Comparison of ENCODE assay signal across 1 cellular context in genomic region chr6:168700880-168701279, GRCh38.
TF ChIP-seq lines count a peak whose summit lies in the region.

No MANE protein-coding gene starts in this region.

TF ChIP-seq in H1, 55 proteins besides CTCF, POLR2A, EP300 and RAD21 (continued from another document):
- no peak for TF ChIP-seq USF2 (IDR thresholded peaks at IDR 0.05; ENCODE audit: low read length)
- no peak for TF ChIP-seq NANOG (IDR thresholded peaks at IDR 0.05; ENCODE audit: insufficient read depth, low read depth, low read length, poor library complexity, severe bottlenecking)
- TF ChIP-seq, protein P1, sequence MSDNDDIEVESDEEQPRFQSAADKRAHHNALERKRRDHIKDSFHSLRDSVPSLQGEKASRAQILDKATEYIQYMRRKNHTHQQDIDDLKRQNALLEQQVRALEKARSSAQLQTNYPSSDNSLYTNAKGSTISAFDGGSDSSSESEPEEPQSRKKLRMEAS (IDR thresholded peaks at IDR 0.05), result no peak
